ENCODE assay signal across 26 cellular contexts in the genomic region with DNA sequence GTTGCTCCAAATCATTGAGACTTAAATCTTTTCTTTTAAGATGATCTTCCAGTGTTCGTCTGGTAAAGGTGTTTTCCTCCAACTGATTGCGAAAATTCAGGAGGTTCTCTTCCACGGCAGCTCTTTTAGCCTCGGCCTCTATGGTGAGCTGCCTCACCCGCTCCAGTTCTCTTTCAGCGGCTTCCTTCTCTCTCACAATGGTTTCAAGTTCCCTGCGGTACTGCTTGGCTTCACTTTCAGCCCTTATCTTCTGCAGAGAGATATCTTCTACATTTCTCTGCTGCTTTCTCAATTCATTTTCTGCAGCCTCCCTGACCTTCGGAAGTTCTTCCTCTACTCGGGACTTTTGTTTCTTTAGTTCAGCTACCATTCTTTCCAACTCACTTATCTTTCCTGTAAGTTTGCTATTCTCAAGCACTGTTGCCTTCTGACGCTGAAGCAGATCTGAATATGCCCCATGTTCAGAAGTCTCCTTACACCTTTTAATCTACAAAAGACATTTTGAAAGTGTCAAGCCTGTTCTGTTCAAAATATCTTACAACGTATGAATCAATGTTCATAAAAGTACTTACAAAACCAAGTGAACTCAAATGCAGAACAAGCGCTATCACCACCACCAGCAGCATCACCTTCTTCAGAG. TPM values are rescaled to one million over a fixed set of nuclear protein-coding genes. Genes with fewer than 3 reads are reported as not detected.
DNase-seq lines count a peak whose midpoint lies in the region; ATAC-seq and TF ChIP-seq lines count a peak whose summit lies in the region.
"Had no signal": no experiment of that assay in that cellular context is flagged by ENCODE, and none has a peak within 500 bp of the region (broad histone marks: within the 10 kb centered on the region; RNA-seq: fewer than 3 reads in every experiment).

No MANE protein-coding gene starts in this region.

- H3K4me3 Mint-ChIP-seq in T-helper 17 cell = no peak overlapping the region
- H3K4me3 Mint-ChIP-seq: CD4-positive, alpha-beta memory T cell had no signal

- no peak overlapping the region for H3K27ac ChIP-seq in parathyroid adenoma
- no peak overlapping the region for H3K27ac ChIP-seq in upper lobe of right lung
- H3K27ac ChIP-seq: BLaER1 treated with 17β-estradiol and CSF1 and Interleukin-3, amounts not matched to agents 10 nM and 100 nM; GM23248; HL-60 had no signal

- peak overlapping the region; percentile 28 for H2AFZ ChIP-seq in parathyroid adenoma
- H2AFZ ChIP-seq: GM23248 had no signal

- H3K27me3 ChIP-seq in parathyroid adenoma (ENCODE audit: control insufficient read depth, insufficient read depth, low read length) = no peaks in the 10 kb centered on the region
- no peaks in the 10 kb centered on the region for H3K27me3 ChIP-seq in upper lobe of right lung
- H3K27me3 ChIP-seq: BLaER1 treated with 17β-estradiol and CSF1 and Interleukin-3, amounts not matched to agents 10 nM and 100 nM had no signal

- no peaks in the 10 kb centered on the region for H3K27me3 Mint-ChIP-seq in T-helper 17 cell

- no peak for DNase-seq in Right ventricle myocardium inferior (ENCODE audit: missing footprints)
- DNase-seq in cardiac septum (ENCODE audit: low spot score) = no peak
- DNase-seq in OCI-M1 (lab: John Stamatoyannopoulos, UW) = peak; percentile 32
- DNase-seq in fibroblast of pulmonary artery (ENCODE audit: low read depth) = peak; percentile 47
- no peak for DNase-seq in upper lobe of right lung
- no peak for DNase-seq in T-helper 17 cell
- DNase-seq in SKM-1 (lab: John Stamatoyannopoulos, UW; ENCODE audit: unreplicated experiment) = no peak
- DNase-seq: 8988T; Caco-2; CD4-positive, alpha-beta memory T cell; DMS 273 treated with DMSO at 0.1 percent for 48 hours; DND-41; GM23248; KBM-7; MV-4-11; NCI-H1694 treated with DMSO at 0.1 percent for 48 hours; NCI-H2081 treated with DMSO at 0.1 percent for 48 hours; NCI-H748 treated with DMSO at 0.1 percent for 48 hours; PC-3; SHP77 treated with DMSO at 0.1 percent for 48 hours; SK-N-SH had no signal

- H3K4me3 ChIP-seq in fibroblast of pulmonary artery (replicated peaks; ENCODE audit: low read depth, low read length) (no peak overlapping the region), parathyroid adenoma (ENCODE audit: low read depth, low read length) (no peak overlapping the region), upper lobe of right lung (no peak overlapping the region)
- H3K4me3 ChIP-seq: BLaER1 treated with 17β-estradiol and CSF1 and Interleukin-3, amounts not matched to agents 10 nM and 100 nM; GM12878; GM23248; HAP-1 had no signal

- intact Hi-C loops in Right ventricle myocardium inferior (cut with DNase I) = no loop called here
- intact Hi-C loops in cardiac septum (cut with DNase I) = no loop called here
- intact Hi-C loops in upper lobe of right lung (cut with DNase I) = no loop called here

- H3K36me3 Mint-ChIP-seq in T-helper 17 cell (ENCODE audit: low read depth) = no peaks in the 10 kb centered on the region
- H3K36me3 Mint-ChIP-seq: CD4-positive, alpha-beta memory T cell had no signal

- no peak overlapping the region for H3K27ac Mint-ChIP-seq in T-helper 17 cell
- H3K27ac Mint-ChIP-seq: CD4-positive, alpha-beta memory T cell had no signal

- no peaks in the 10 kb centered on the region for H3K4me1 Mint-ChIP-seq in T-helper 17 cell
- H3K4me1 Mint-ChIP-seq: CD4-positive, alpha-beta memory T cell had no signal

- ATAC-seq in Right ventricle myocardium inferior (peak; percentile 85), upper lobe of right lung (no peak), T-helper 17 cell (no peak)
- ATAC-seq: GM12878, PC-3 had no signal

- H3K4me1 ChIP-seq in parathyroid adenoma (no peaks in the 10 kb centered on the region), upper lobe of right lung (no peaks in the 10 kb centered on the region)
- H3K4me1 ChIP-seq: BLaER1 treated with 17β-estradiol and CSF1 and Interleukin-3, amounts not matched to agents 10 nM and 100 nM had no signal

- H3K36me3 ChIP-seq in parathyroid adenoma (ENCODE audit: control insufficient read depth, insufficient read depth, low read length) (no peaks in the 10 kb centered on the region), upper lobe of right lung (peaks cover 48% of the 10 kb centered on the region)

- no peaks in the 10 kb centered on the region for H3K9me3 ChIP-seq in parathyroid adenoma (ENCODE audit: control insufficient read depth, low read length)
- H3K9me3 ChIP-seq in upper lobe of right lung = no peaks in the 10 kb centered on the region
- no peaks in the 10 kb centered on the region for H3K9me3 ChIP-seq in T-helper 17 cell (ENCODE audit: control insufficient read depth, low read length, poor library complexity, severe bottlenecking)
- H3K9me3 ChIP-seq: BLaER1 treated with 17β-estradiol and CSF1 and Interleukin-3, amounts not matched to agents 10 nM and 100 nM; Caco-2; HAP-1; SK-N-SH had no signal

- no peak overlapping the region for H3K9ac ChIP-seq in parathyroid adenoma
- H3K9ac ChIP-seq: BLaER1 treated with 17β-estradiol and CSF1 and Interleukin-3, amounts not matched to agents 10 nM and 100 nM; GM23248; SK-N-SH had no signal

- H3K79me2 ChIP-seq in parathyroid adenoma = no peaks in the 10 kb centered on the region

- H3K4me2 ChIP-seq in parathyroid adenoma (ENCODE audit: low read length) = no peak overlapping the region
- H3K4me2 ChIP-seq: BLaER1 treated with 17β-estradiol and CSF1 and Interleukin-3, amounts not matched to agents 10 nM and 100 nM; SK-N-SH had no signal

- TF ChIP-seq CTCF in fibroblast of pulmonary artery (IDR thresholded peaks at IDR 0.05; ENCODE audit: low read length, missing control alignments) = no peak
- no peak for TF ChIP-seq CTCF in parathyroid adenoma (IDR thresholded peaks at IDR 0.05)
- no peak for TF ChIP-seq CTCF in upper lobe of right lung (IDR thresholded peaks at IDR 0.05)

RNA-seq across cellular contexts. Expression of a gene that starts 22.3 kb away (rescaled TPM):
- 243 TPM for total RNA-seq in Right ventricle myocardium inferior
- 457 TPM for total RNA-seq in cardiac septum
- 450 TPM for total RNA-seq in upper lobe of right lung
- 10 to 100 TPM; 12.6 to 29.6 TPM for total RNA-seq in T-helper 17 cell

Comparison
In these comparisons a context has a peak if more than half of its experiments do, and no peak if none do; other contexts are left out.
1. DNase-seq: peak in OCI-M1 (single experiment) and fibroblast of pulmonary artery (single experiment); none in Right ventricle myocardium inferior (single experiment), cardiac septum (single experiment), upper lobe of right lung (single experiment), T-helper 17 cell (0 of 3) and SKM-1 (single experiment).